10 cellular contexts compared by ENCODE assay signal in the genomic region with DNA sequence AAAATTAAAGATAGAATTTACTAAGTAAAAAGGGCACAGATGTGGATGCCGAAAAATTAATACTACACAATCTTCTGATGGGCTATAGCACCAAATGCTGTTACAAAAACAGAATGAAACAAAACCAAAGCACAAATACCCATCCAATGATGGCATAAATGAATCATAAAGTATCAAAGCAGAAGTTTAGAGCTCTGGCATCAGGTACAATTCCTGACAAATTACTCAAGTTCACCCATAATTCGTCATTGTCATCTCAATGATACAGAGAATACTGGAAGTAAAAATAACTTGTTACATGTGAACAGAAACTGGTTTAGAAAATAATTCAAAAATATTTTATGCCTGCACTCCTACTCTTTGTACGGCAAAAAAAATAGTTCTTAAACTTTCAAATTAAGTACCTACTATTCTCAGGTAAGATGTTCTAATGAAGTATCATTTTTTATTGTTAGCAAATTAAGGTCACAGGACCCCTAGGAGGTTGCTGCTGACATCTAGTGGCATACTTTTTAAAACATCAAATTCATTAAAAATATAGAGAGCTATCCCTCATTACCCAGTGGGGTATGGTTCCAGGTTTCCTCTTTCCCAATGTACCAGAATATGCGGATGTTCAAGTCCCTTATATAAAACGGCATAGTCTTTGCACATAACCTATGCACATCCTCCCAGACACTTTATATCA.
DNase-seq lines count a peak whose midpoint lies in the region; ATAC-seq, FAIRE-seq and TF ChIP-seq lines count a peak whose summit lies in the region.
"Had no signal": no experiment of that assay in that cellular context is flagged by ENCODE, and none has a peak within 500 bp of the region (broad histone marks: within the 10 kb centered on the region; RNA-seq: fewer than 3 reads in every experiment).

No MANE protein-coding gene starts in this region.

- H3K4me3 ChIP-seq in GM12864 (ENCODE audit: low read depth, low read length) (no peak overlapping the region), fibroblast of pulmonary artery (replicated peaks; ENCODE audit: low read depth, low read length) (no peak overlapping the region)
- H3K4me3 ChIP-seq: K562 had no signal

- TF ChIP-seq CTCF in AG09319 (IDR thresholded peaks at IDR 0.05; ENCODE audit: low read depth, low read length) (peak; percentile 50), GM12864 (IDR thresholded peaks at IDR 0.05; ENCODE audit: low read depth, low read length, missing control alignments) (peak; percentile 28), fibroblast of pulmonary artery (IDR thresholded peaks at IDR 0.05; ENCODE audit: low read length, missing control alignments) (peak; percentile 60)

- no peak overlapping the region for H3K27ac Mint-ChIP-seq in activated T-helper 2 cell treated with anti-CD3 and anti-CD28 coated beads, Interferon-gamma antibody, Interleukin-2, Interleukin-4, amounts not matched to agents 10 μg/mL and 5 μg/mL and 100 μg/mL, durations not matched to agents 14 hours and 24 hours and 36 hours
- H3K27ac Mint-ChIP-seq: immature natural killer cell had no signal

- H3K4me3 Mint-ChIP-seq in activated T-helper 2 cell treated with anti-CD3 and anti-CD28 coated beads, Interferon-gamma antibody, Interleukin-2, Interleukin-4, amounts not matched to agents 10 μg/mL and 5 μg/mL and 100 μg/mL, durations not matched to agents 14 hours and 24 hours and 36 hours (ENCODE audit: low read depth), result no peak overlapping the region
- H3K4me3 Mint-ChIP-seq: immature natural killer cell had no signal

- H3K27me3 Mint-ChIP-seq in activated T-helper 2 cell treated with anti-CD3 and anti-CD28 coated beads, Interferon-gamma antibody, Interleukin-2, Interleukin-4, amounts not matched to agents 10 μg/mL and 5 μg/mL and 100 μg/mL, durations not matched to agents 14 hours and 24 hours and 36 hours (ENCODE audit: low read depth), result no peaks in the 10 kb centered on the region

- intact Hi-C loops in activated T-helper 2 cell treated with anti-CD3 and anti-CD28 coated beads, Interferon-gamma antibody, Interleukin-2, Interleukin-4, amounts not matched to agents 10 μg/mL and 5 μg/mL and 100 μg/mL, durations not matched to agents 14 hours and 24 hours and 36 hours (cut with micrococcal nuclease), result loop anchor here (1.0 to 5.0 kb wide), 4 partner anchors 127 to 593 kb away; partner anchors contain the start of gene INPP4B

- peak; percentile 51 for FAIRE-seq in RCC 7860 (lab: Jason Lieb, UNC)
- FAIRE-seq: K562 had no signal

- peaks cover 4% of the 10 kb centered on the region for H3K36me3 Mint-ChIP-seq in activated T-helper 2 cell treated with anti-CD3 and anti-CD28 coated beads, Interferon-gamma antibody, Interleukin-2, Interleukin-4, amounts not matched to agents 10 μg/mL and 5 μg/mL and 100 μg/mL, durations not matched to agents 14 hours and 24 hours and 36 hours (ENCODE audit: low read depth)
- H3K36me3 Mint-ChIP-seq: immature natural killer cell had no signal

- H3K4me1 Mint-ChIP-seq in activated T-helper 2 cell treated with anti-CD3 and anti-CD28 coated beads, Interferon-gamma antibody, Interleukin-2, Interleukin-4, amounts not matched to agents 10 μg/mL and 5 μg/mL and 100 μg/mL, durations not matched to agents 14 hours and 24 hours and 36 hours (ENCODE audit: low read depth), result peaks cover 18% of the 10 kb centered on the region
- H3K4me1 Mint-ChIP-seq: immature natural killer cell had no signal

- DNase-seq in AG09319 (ENCODE audit: extremely low read depth, low read depth), result no peak
- no peak for DNase-seq in GM12864 (ENCODE audit: low read depth)
- peak; percentile 11 for DNase-seq in RCC 7860 (ENCODE audit: low spot score)
- peak; percentile 50 for DNase-seq in fibroblast of pulmonary artery (ENCODE audit: low read depth)
- no peak for DNase-seq in activated T-helper 2 cell treated with anti-CD3 and anti-CD28 coated beads, Interferon-gamma antibody, Interleukin-2, Interleukin-4, amounts not matched to agents 10 μg/mL and 5 μg/mL and 100 μg/mL, durations not matched to agents 14 hours and 24 hours and 36 hours (ENCODE audit: low spot score)

- H3K9me3 Mint-ChIP-seq in activated T-helper 2 cell treated with anti-CD3 and anti-CD28 coated beads, Interferon-gamma antibody, Interleukin-2, Interleukin-4, amounts not matched to agents 10 μg/mL and 5 μg/mL and 100 μg/mL, durations not matched to agents 14 hours and 24 hours and 36 hours, result peaks cover 12% of the 10 kb centered on the region

- ATAC-seq in HG02763 (IDR thresholded peaks at IDR 0.05; ENCODE audit: unreplicated experiment) (no peak), GM21529 (IDR thresholded peaks at IDR 0.05; ENCODE audit: unreplicated experiment) (no peak), HG02623 (IDR thresholded peaks at IDR 0.05; ENCODE audit: unreplicated experiment) (no peak)
- ATAC-seq: K562 had no signal

Comparison
In these comparisons a context has a peak if more than half of its experiments do, and no peak if none do; other contexts are left out.
1. DNase-seq: peak in RCC 7860 (single experiment) and fibroblast of pulmonary artery (single experiment); none in AG09319 (single experiment), GM12864 (single experiment) and activated T-helper 2 cell treated with anti-CD3 and anti-CD28 coated beads, Interferon-gamma antibody, Interleukin-2, Interleukin-4, amounts not matched to agents 10 μg/mL and 5 μg/mL and 100 μg/mL, durations not matched to agents 14 hours and 24 hours and 36 hours (single experiment).
2. Peak in every context shown above with its lines, with median percentiles within 50 percentile points of each other: CTCF ChIP-seq.